Comparison of ENCODE assay signal across 10 cellular contexts in the genomic region with DNA sequence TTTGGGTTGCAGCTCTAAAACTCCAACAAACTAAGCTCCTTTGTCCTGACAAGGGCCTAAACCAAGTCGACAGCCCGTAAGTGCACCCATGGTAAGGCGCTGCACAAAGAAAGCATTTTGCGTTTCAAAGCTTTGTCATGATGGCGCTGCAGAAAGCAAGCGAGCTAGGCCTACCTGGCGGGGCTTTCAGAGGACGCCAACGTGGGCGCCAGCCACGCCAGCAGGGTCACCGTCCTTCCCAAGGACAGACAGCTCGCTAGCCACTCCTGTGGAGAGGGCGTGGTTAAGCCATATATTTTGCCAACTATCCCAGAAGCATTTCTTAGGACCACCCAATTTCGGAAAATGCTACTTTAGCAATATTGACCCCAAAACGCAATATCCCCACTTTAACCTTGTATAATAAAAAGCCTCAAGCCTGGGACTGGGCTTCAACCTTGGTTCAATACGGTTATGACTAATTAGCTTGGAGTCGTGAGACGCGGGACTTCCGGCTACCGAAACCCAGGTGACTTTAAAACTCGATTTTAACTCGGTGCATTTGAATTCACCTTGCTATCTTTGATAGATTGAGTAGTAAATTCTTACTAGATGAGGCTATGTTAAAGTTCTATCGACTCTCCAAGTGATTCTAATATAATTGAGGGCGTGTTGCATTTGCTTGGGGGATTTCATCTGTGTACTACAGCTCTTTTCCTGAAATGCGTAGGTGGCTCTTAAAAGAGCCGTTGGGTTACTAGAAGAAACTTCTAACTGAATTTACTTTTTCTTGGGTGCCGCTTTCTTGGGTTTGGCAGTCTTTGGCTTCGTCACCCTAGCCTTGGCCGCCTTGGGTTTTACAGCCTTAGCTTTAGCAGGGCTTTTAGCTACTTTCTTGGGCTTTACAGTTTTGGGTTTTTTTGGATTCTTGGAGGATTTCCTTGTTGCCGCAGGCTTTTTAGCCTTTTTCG. TPM values are rescaled to one million over a fixed set of nuclear protein-coding genes. Genes with fewer than 3 reads are reported as not detected.
DNase-seq lines count a peak whose midpoint lies in the region; FAIRE-seq and TF ChIP-seq lines count a peak whose summit lies in the region.
"Had no signal": no experiment of that assay in that cellular context is flagged by ENCODE, and none has a peak within 500 bp of the region (broad histone marks: within the 10 kb centered on the region; RNA-seq: fewer than 3 reads in every experiment).

No MANE protein-coding gene starts in this region.

- H3K4me1 Mint-ChIP-seq in MCF 10A (ENCODE audit: insufficient read depth, unreplicated experiment): no peaks in the 10 kb centered on the region

- peak overlapping the region; percentile 73 for H3K27ac Mint-ChIP-seq in MCF 10A (ENCODE audit: low read depth, unreplicated experiment)

- H3K36me3 ChIP-seq in kidney (ENCODE audit: control insufficient read depth in 1 of 2, insufficient read depth in 2 of 2, low read length in 2 of 2): no peaks in the 10 kb centered on the region

- DNase-seq in NCI-H2029 (lab: John Stamatoyannopoulos, UW) (peak; percentile 58), MCF 10A (ENCODE audit: unreplicated experiment) (peak; percentile 47), kidney (no peak), superior temporal gyrus (ENCODE audit: extremely low spot score) (peak; percentile 26), NCI-H2107 treated with DMSO at 0.1 percent for 48 hours (lab: John Stamatoyannopoulos, UW; ENCODE audit: unreplicated experiment) (no peak), NCI-H226 (no peak), NCI-H446 treated with DMSO at 0.1 percent for 48 hours (lab: John Stamatoyannopoulos, UW) (no peak), SW 1271 (lab: John Stamatoyannopoulos, UW) (no peak)
- DNase-seq: NK-92 treated with Interleukin-12 subunit alpha and Interleukin-12 subunit beta, amount 100 ng/mL, for 24 hours had no signal

- peak overlapping the region; percentile 17 to 65 for H3K9ac ChIP-seq in kidney (ENCODE audit: low read length in 2 of 2)

- no peak for FAIRE-seq in kidney (lab: Jason Lieb, UNC)

- intact Hi-C loops in MCF 10A (cut with micrococcal nuclease): loop anchor here (2.0 kb wide), 1 partner anchor 24 kb away; no protein-coding TSS in a partner anchor
- intact Hi-C loops in kidney (cut with DNase I): no loop called here

- peaks cover 0 to 7% of the 10 kb centered on the region in 2 donors for H3K4me1 ChIP-seq in kidney (ENCODE audit: control insufficient read depth in 1 of 2, insufficient read depth in 1 of 2, low read depth in 1 of 2, low read length in 2 of 2)

- peak overlapping the region; percentile 40 to 60 for H3K4me3 ChIP-seq in kidney (ENCODE audit: low read length in 2 of 2)

- peaks cover 20% of the 10 kb centered on the region for H3K36me3 Mint-ChIP-seq in MCF 10A (ENCODE audit: insufficient read depth, unreplicated experiment)

- H3K9me3 ChIP-seq in kidney (ENCODE audit: control insufficient read depth in 1 of 2, low read length in 2 of 2): no peaks in the 10 kb centered on the region

- H3K9me3 Mint-ChIP-seq in MCF 10A (ENCODE audit: unreplicated experiment): no peaks in the 10 kb centered on the region

- H3K4me3 Mint-ChIP-seq in MCF 10A (ENCODE audit: unreplicated experiment): peak overlapping the region; percentile 75

- POLR2A ChIA-PET in MCF 10A (lab: Yijun Ruan, JAX): interaction anchor here (0.5 to 11.4 kb wide), 37 partner anchors 10 to 1822 kb away, joined by 3 to 232 read pairs (median 5); a partner anchor contains a TSS

- H3K27me3 Mint-ChIP-seq in MCF 10A (ENCODE audit: insufficient read depth, unreplicated experiment): no peaks in the 10 kb centered on the region

- CTCF ChIA-PET in MCF 10A (lab: Yijun Ruan, JAX): interaction anchor here (0.6 to 9.0 kb wide), 15 partner anchors 8 to 1679 kb away, joined by 3 to 81 read pairs (median 4); a partner anchor contains a TSS

- BruUV-seq in MCF 10A (replicated peaks; lab: Mats Ljungman, UMichigan): no TSS peak

- TF ChIP-seq CTCF in MCF 10A (IDR thresholded peaks at IDR 0.05; ENCODE audit: unreplicated experiment): no peak
- TF ChIP-seq CTCF in kidney (IDR thresholded peaks at IDR 0.05; ENCODE audit: borderline replicate concordance, extremely low read depth, insufficient read depth): no peak

- peak overlapping the region; percentile 9 to 32 for H3K27ac ChIP-seq in kidney (ENCODE audit: low read depth in 2 of 2, low read length in 2 of 2)

RNA-seq across cellular contexts. Expression of a gene that starts 54.0 kb away (rescaled TPM):
- total RNA-seq in MCF 10A (2022) (5.4 and 6.7 TPM in 2 replicates), kidney (27.9 TPM)
- polyA plus RNA-seq in kidney (ENCODE audit: insufficient read depth, low read depth, low replicate concordance): 12.2 TPM
- polyA plus RNA-seq: neural cell had no signal

Comparison
In these comparisons a context has a peak if more than half of its experiments do, and no peak if none do; other contexts are left out.
1. DNase-seq: peak in NCI-H2029 (single experiment), MCF 10A (single experiment) and superior temporal gyrus (single experiment); none in kidney (single experiment), NCI-H2107 treated with DMSO at 0.1 percent for 48 hours (single experiment), NCI-H226 (single experiment), NCI-H446 treated with DMSO at 0.1 percent for 48 hours (single experiment) and SW 1271 (0 of 2).